ENCODE assay signal across 8 cellular contexts in the genomic region with DNA sequence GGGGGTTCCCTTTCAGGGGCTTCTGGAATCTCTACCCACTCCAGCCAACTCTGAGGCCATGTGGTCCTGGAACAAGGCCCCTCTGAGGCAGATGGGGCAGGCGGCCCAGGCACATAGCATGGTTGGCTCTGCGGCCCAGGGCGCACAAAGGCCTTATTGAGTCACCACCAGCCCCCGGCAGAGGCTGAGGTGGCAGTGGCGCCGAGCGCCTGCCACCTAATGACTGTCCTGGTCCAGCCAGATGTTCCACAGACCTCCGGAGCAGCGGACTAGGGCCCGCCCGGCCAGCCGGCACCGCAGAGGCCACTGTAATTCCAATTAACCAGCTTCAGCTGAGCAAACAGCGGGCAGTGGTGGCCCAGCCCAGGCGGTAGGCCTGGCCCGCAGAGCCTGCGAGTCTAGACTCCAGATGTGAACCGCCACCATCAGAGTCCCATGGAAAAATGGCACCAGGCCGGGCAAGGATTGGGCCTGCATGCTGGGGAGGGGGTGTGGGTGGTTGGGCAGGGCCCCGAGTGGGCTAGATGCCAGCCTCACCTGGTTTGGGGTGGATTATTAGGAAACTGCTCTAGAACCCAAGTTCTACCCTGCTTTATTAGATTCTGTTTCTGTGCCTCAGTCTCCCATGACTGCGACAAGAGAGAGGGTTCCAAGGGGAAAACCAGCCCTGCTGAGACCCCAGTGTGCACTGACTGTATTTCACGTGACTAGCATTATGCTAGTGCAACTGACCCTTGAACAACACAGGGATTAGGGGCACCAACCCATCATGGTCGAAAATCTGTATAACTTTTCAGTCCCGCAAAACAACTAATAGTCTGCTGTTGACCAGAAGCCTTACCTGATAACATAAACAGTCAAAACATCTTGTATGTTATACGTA. TPM values are rescaled to one million over a fixed set of nuclear protein-coding genes. Genes with fewer than 3 reads are reported as not detected.
A peak's percentile ranks its signal among the peaks of the same experiment; 100 is the strongest.
DNase-seq lines count a peak whose midpoint lies in the region; ATAC-seq lines count a peak whose summit lies in the region.

No MANE protein-coding gene starts in this region.

- H3K36me3 Mint-ChIP-seq in T-helper 1 cell treated with Interleukin-12 subunit alpha and Interleukin-12 subunit beta and Interleukin-4 antibody, amounts not matched to agents 30 μg/mL and 1 μg/mL, for 36 hours (ENCODE audit: low read depth), result peaks cover 8% of the 10 kb centered on the region
- peaks cover 3% of the 10 kb centered on the region for H3K36me3 Mint-ChIP-seq in T-helper 17 cell (ENCODE audit: low read depth)
- peaks cover 7% of the 10 kb centered on the region for H3K36me3 Mint-ChIP-seq in stimulated activated memory B cell treated with anti-CD40 and anti-IgM and Interleukin-4, amounts not matched to agents 10 μg/mL and 1 μg/mL and 100 μg/mL, for 72 hours

- peaks cover 27% of the 10 kb centered on the region for H3K4me1 Mint-ChIP-seq in T-helper 1 cell treated with Interleukin-12 subunit alpha and Interleukin-12 subunit beta and Interleukin-4 antibody, amounts not matched to agents 30 μg/mL and 1 μg/mL, for 36 hours (ENCODE audit: low read depth)
- peaks cover 22% of the 10 kb centered on the region for H3K4me1 Mint-ChIP-seq in T-helper 17 cell
- H3K4me1 Mint-ChIP-seq in stimulated activated memory B cell treated with anti-CD40 and anti-IgM and Interleukin-4, amounts not matched to agents 10 μg/mL and 1 μg/mL and 100 μg/mL, for 72 hours, result peaks cover 48% of the 10 kb centered on the region

- no peaks in the 10 kb centered on the region for H3K27me3 Mint-ChIP-seq in T-helper 1 cell treated with Interleukin-12 subunit alpha and Interleukin-12 subunit beta and Interleukin-4 antibody, amounts not matched to agents 30 μg/mL and 1 μg/mL, for 36 hours (ENCODE audit: low read depth)
- no peaks in the 10 kb centered on the region for H3K27me3 Mint-ChIP-seq in T-helper 17 cell
- H3K27me3 Mint-ChIP-seq in stimulated activated memory B cell treated with anti-CD40 and anti-IgM and Interleukin-4, amounts not matched to agents 10 μg/mL and 1 μg/mL and 100 μg/mL, for 72 hours, result no peaks in the 10 kb centered on the region

- DNase-seq in T-helper 1 cell (no peak), T-helper 17 cell (no peak), islet precursor cell (peak; percentile 56)
- DNase-seq in activated CD4-positive, alpha-beta T cell treated with anti-CD3 and anti-CD28 coated beads, Interleukin-2, amount 50 U/mL, for 4 hours, result no peak

- peak overlapping the region; percentile 38 for H3K4me3 Mint-ChIP-seq in T-helper 1 cell treated with Interleukin-12 subunit alpha and Interleukin-12 subunit beta and Interleukin-4 antibody, amounts not matched to agents 30 μg/mL and 1 μg/mL, for 36 hours
- H3K4me3 Mint-ChIP-seq in T-helper 17 cell, result peak overlapping the region; percentile 93
- no peak overlapping the region for H3K4me3 Mint-ChIP-seq in stimulated activated memory B cell treated with anti-CD40 and anti-IgM and Interleukin-4, amounts not matched to agents 10 μg/mL and 1 μg/mL and 100 μg/mL, for 72 hours

- peak overlapping the region; percentile 65 for H3K27ac Mint-ChIP-seq in T-helper 1 cell treated with Interleukin-12 subunit alpha and Interleukin-12 subunit beta and Interleukin-4 antibody, amounts not matched to agents 30 μg/mL and 1 μg/mL, for 36 hours
- H3K27ac Mint-ChIP-seq in T-helper 17 cell, result peak overlapping the region; percentile 93
- peak overlapping the region; percentile 90 for H3K27ac Mint-ChIP-seq in stimulated activated memory B cell treated with anti-CD40 and anti-IgM and Interleukin-4, amounts not matched to agents 10 μg/mL and 1 μg/mL and 100 μg/mL, for 72 hours

- H3K9me3 Mint-ChIP-seq in T-helper 1 cell treated with Interleukin-12 subunit alpha and Interleukin-12 subunit beta and Interleukin-4 antibody, amounts not matched to agents 30 μg/mL and 1 μg/mL, for 36 hours, result no peaks in the 10 kb centered on the region
- H3K9me3 Mint-ChIP-seq in stimulated activated memory B cell treated with anti-CD40 and anti-IgM and Interleukin-4, amounts not matched to agents 10 μg/mL and 1 μg/mL and 100 μg/mL, for 72 hours, result no peaks in the 10 kb centered on the region

- H3K9me3 ChIP-seq in T-helper 17 cell (ENCODE audit: control insufficient read depth, low read length, poor library complexity, severe bottlenecking), result no peaks in the 10 kb centered on the region

- ATAC-seq in T-helper 17 cell (no peak), GM18517 (IDR thresholded peaks at IDR 0.05; ENCODE audit: unreplicated experiment) (no peak), GM21737 (IDR thresholded peaks at IDR 0.05; ENCODE audit: unreplicated experiment) (no peak)
- no peak for ATAC-seq in stimulated activated memory B cell treated with anti-CD40 and anti-IgM and Interleukin-4, amounts not matched to agents 10 μg/mL and 1 μg/mL and 100 μg/mL, for 72 hours

RNA-seq across cellular contexts. Expression of gene ID1, which starts 34.1 kb away (rescaled TPM):
- 1 to 10 TPM; 3.5 to 6.8 TPM for total RNA-seq in T-helper 17 cell

RNA-seq across cellular contexts. Expression of gene HM13, which starts 56.7 kb away (rescaled TPM):
- 100 to 1,000 TPM; 154 to 177 TPM for total RNA-seq in T-helper 17 cell
